Comparison of ENCODE assay signal across 19 cellular contexts in the genomic region with DNA sequence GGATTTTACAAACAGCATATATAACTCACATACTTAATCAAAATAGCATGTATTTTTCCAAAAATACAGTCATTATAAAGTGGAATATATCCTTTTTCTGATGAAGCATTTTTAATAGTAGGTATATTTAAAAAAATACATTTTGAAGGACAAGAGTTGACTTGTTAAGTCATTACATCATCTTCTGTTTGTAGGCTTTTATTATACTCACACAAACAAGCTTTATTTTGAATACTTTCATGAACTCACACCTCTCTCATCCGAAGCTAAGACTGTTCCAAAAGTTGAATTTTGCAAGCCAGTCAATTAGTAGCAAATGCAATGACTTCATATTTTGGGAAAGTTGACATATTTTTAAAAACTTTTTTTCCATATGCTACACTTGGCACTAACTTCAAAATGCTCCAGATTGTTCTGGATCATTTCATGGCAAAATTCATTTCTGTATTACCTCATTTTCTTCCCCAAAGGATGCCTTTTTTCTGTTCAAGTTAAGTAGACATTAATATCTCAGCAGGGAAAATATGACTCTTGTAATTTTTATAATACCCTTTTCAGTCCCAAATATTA.
"Had no signal": no experiment of that assay in that cellular context is flagged by ENCODE, and none has a peak within 500 bp of the region (broad histone marks: within the 10 kb centered on the region; RNA-seq: fewer than 3 reads in every experiment).

No MANE protein-coding gene starts in this region.

- H3K27ac Mint-ChIP-seq: activated naive CD8-positive, alpha-beta T cell; endodermal cell; nephron progenitor cell had no signal

- H3K27ac ChIP-seq: foreskin keratinocyte, hepatocyte, lower lobe of right lung, WERI-Rb-1 had no signal

- H3K4me3 ChIP-seq: hepatocyte, lower lobe of right lung, tibial artery had no signal

- ATAC-seq: foreskin keratinocyte, lower lobe of right lung had no signal

- H3K4me3 Mint-ChIP-seq: endodermal cell, nephron progenitor cell had no signal

- H3K4me2 ChIP-seq: hepatocyte had no signal

- H3K27me3 ChIP-seq: foreskin keratinocyte, hepatocyte, tibial artery had no signal

- H3K9me3 ChIP-seq: lower lobe of right lung, tibial artery had no signal

- H3K36me3 ChIP-seq: lower lobe of right lung, tibial artery, WERI-Rb-1 had no signal

- FAIRE-seq: colon had no signal

- H3K36me3 Mint-ChIP-seq: activated naive CD8-positive, alpha-beta T cell had no signal

- H3K9me3 Mint-ChIP-seq: endodermal cell, nephron progenitor cell had no signal

- H3K4me1 Mint-ChIP-seq: endodermal cell, nephron progenitor cell had no signal

- H2AFZ ChIP-seq: hepatocyte had no signal

- DNase-seq: activated CD4-positive, alpha-beta T cell treated with anti-CD3 and anti-CD28 coated beads, Interleukin-2, amount 50 U/mL, for 4 hours; activated gamma-delta T cell treated with Interleukin-2 at 50 U/mL for 16 hours; amniotic stem cell; caudate nucleus; endodermal cell; foreskin keratinocyte; islet precursor cell; lower lobe of right lung; nephron progenitor cell; occipital lobe; retina; stimulated activated naive CD4-positive, alpha-beta T cell treated with Interleukin-2 at 50 U/mL for 16 hours; SW 1271; T-helper 2 cell; tibial artery; WERI-Rb-1 had no signal

- H3K4me1 ChIP-seq: lower lobe of right lung had no signal

- H3K79me2 ChIP-seq: hepatocyte had no signal

- H3K27me3 Mint-ChIP-seq: activated naive CD8-positive, alpha-beta T cell had no signal
